1 cellular context compared by ENCODE assay signal in the genomic region with DNA sequence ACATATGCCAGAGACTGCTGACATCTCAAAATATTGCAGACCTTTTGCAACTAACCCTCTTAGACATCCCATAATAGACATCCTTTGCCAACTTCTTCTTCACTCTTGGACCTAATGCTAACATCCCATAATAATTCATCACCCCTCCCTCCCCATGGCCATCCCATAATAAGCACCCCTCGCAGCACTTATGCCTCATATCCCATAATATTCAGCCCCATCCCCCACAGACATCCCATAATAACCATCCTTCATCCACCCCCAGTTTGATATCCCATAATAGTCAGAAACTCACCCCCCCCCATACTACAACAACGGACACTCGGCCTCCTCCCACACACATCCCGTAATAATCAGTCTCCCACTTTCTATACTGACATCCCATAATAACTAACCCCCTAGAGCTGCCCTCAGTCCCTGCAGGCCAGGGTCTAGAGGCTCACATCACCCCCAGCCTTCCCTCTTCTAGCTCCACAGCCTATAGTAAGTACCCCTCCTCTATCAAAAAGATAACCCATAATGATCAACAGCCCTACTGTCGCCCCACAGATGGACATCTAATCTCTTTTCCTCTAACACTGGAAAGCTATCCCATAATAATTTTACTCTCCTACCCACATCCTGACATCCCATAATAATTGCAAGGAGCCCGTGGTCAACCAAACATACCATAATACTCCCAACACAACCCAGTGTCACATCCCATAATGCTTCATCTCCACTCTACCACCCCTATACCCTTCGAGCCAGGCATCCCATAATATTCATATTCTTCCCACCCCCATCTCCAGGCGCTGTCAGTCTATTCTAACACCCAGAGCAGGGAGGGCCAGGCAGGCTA.
TF ChIP-seq lines count a peak whose summit lies in the region.

No MANE protein-coding gene starts in this region.

TF ChIP-seq in endothelial cell of umbilical vein, 7 proteins besides CTCF, POLR2A, EP300 and RAD21:
- TF ChIP-seq EZH2 (IDR thresholded peaks at IDR 0.05; ENCODE audit: borderline replicate concordance, low read depth, low read length, severe bottlenecking) (no peak), POLR2AphosphoS5 (IDR thresholded peaks at IDR 0.05; ENCODE audit: insufficient read depth, low read depth, low read length) (no peak), GATA2 (IDR thresholded peaks at IDR 0.05; ENCODE audit: insufficient read depth, insufficient read length, low read depth, low read length) (no peak), JUN (IDR thresholded peaks at IDR 0.05; ENCODE audit: borderline replicate concordance, insufficient read depth, insufficient read length, low read depth) (no peak), FOS (IDR thresholded peaks at IDR 0.05; ENCODE audit: borderline replicate concordance, insufficient read depth, low read length) (no peak), MYC (IDR thresholded peaks at IDR 0.05; ENCODE audit: low read depth, low read length) (no peak)
- TF ChIP-seq, protein P1, sequence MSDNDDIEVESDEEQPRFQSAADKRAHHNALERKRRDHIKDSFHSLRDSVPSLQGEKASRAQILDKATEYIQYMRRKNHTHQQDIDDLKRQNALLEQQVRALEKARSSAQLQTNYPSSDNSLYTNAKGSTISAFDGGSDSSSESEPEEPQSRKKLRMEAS (IDR thresholded peaks at IDR 0.05; ENCODE audit: insufficient read depth, insufficient read length): no peak
